ENCODE assay signal across 23 cellular contexts in genomic region chr15:47548189-47548588, GRCh38.
"Had no signal": no experiment of that assay in that cellular context is flagged by ENCODE, and none has a peak within 500 bp of the region (broad histone marks: within the 10 kb centered on the region; RNA-seq: fewer than 3 reads in every experiment).

No MANE protein-coding gene starts in this region.

- H3K36me3 ChIP-seq: colonic mucosa, heart left ventricle, neutrophil, pancreas, stomach, suprapubic skin, transverse colon had no signal

- H3K27me3 ChIP-seq: colonic mucosa, heart left ventricle, neutrophil, pancreas, stomach, suprapubic skin, transverse colon had no signal

- ATAC-seq: activated CD4-positive, alpha-beta T cell treated with anti-CD3 and anti-CD28 coated beads for 36 hours; activated T-cell treated with anti-CD3 and anti-CD28 coated beads, Interleukin-2, amount 50 U/mL, for 4 hours; heart left ventricle; left cardiac atrium; natural killer cell treated with Interleukin-12 subunit alpha and Interleukin-12 subunit beta and Interleukin-15 and Interleukin-18, amount 100 ng/mL, for 72 hours; right cardiac atrium; stimulated activated memory B cell treated with anti-CD40 and anti-IgM and Interleukin-4, amounts not matched to agents 10 μg/mL and 1 μg/mL and 100 μg/mL, for 72 hours had no signal

- H3K27ac ChIP-seq: colonic mucosa, heart left ventricle, neutrophil, pancreas, stomach, suprapubic skin, transverse colon had no signal

- DNase-seq: activated B cell treated with CpG ODN at 0.5 μM for 24 hours; activated CD4-positive, alpha-beta T cell treated with anti-CD3 and anti-CD28 coated beads for 36 hours; activated CD4-positive, alpha-beta T cell treated with anti-CD3 and anti-CD28 coated beads, Interleukin-2, amount 50 U/mL, for 4 hours; activated CD8-positive, alpha-beta memory T cell treated with anti-CD3 and anti-CD28 coated beads for 24 hours; activated CD8-positive, alpha-beta memory T cell treated with anti-CD3 and anti-CD28 coated beads, Interleukin-2, amount 50 U/mL, for 48 hours; activated naive CD4-positive, alpha-beta T cell; activated naive CD8-positive, alpha-beta T cell treated with anti-CD3 and anti-CD28 coated beads for 36 hours; activated T-cell treated with anti-CD3 and anti-CD28 coated beads, Interleukin-2, amount 50 U/mL, for 4 hours; colonic mucosa; heart left ventricle; islet precursor cell; left cardiac atrium; midbrain; right cardiac atrium; stimulated activated CD4-positive, alpha-beta T cell treated with anti-CD3 and anti-CD28 coated beads, Interleukin-2, amount 100 ng/mL, for 24 hours; stomach; T-helper 9 cell; transverse colon had no signal

- H3K9me3 ChIP-seq: colonic mucosa, heart left ventricle, neutrophil, pancreas, stomach, suprapubic skin, transverse colon had no signal

- H3K4me3 ChIP-seq: colonic mucosa, heart left ventricle, pancreas, stomach, suprapubic skin, transverse colon had no signal

- H3K4me1 ChIP-seq: colonic mucosa, heart left ventricle, pancreas, suprapubic skin had no signal
